Comparison of ENCODE assay signal across 11 cellular contexts in genomic region chr1:9590201-9590600, GRCh38. TPM values are rescaled to one million over a fixed set of nuclear protein-coding genes. Genes with fewer than 3 reads are reported as not detected.
DNase-seq lines count a peak whose midpoint lies in the region; ATAC-seq and TF ChIP-seq lines count a peak whose summit lies in the region.
"Had no signal": no experiment of that assay in that cellular context is flagged by ENCODE, and none has a peak within 500 bp of the region (broad histone marks: within the 10 kb centered on the region; RNA-seq: fewer than 3 reads in every experiment).

No MANE protein-coding gene starts in this region.

- peaks cover 37% of the 10 kb centered on the region for H3K4me1 ChIP-seq in BE2C
- no peaks in the 10 kb centered on the region for H3K4me1 ChIP-seq in GM23248 (ENCODE audit: insufficient read depth)

- H3K27me3 Mint-ChIP-seq in activated CD8-positive, alpha-beta T cell treated with anti-CD3 and anti-CD28 coated beads, Interleukin-2, amount 10 ng/mL, durations not matched to agents 7 days and 5 days (ENCODE audit: low read depth), result no peaks in the 10 kb centered on the region
- H3K27me3 Mint-ChIP-seq in memory B cell, result no peaks in the 10 kb centered on the region

- no peak overlapping the region; the same call in 1 of the 2 replicates for H3K9ac ChIP-seq in GM23248

- no peaks in the 10 kb centered on the region for H4K20me1 ChIP-seq in GM23248 (ENCODE audit: insufficient read depth)

- no peak for ATAC-seq in activated CD8-positive, alpha-beta T cell treated with anti-CD3 and anti-CD28 coated beads, Interleukin-2, amount 10 ng/mL, durations not matched to agents 7 days and 5 days
- no peak for ATAC-seq in memory B cell (ENCODE audit: low read depth)
- ATAC-seq in GM18502 (IDR thresholded peaks at IDR 0.05; ENCODE audit: poor library complexity, unreplicated experiment), result no peak
- ATAC-seq in HG02623 (IDR thresholded peaks at IDR 0.05; ENCODE audit: unreplicated experiment), result no peak
- no peak for ATAC-seq in HG03280 (IDR thresholded peaks at IDR 0.05; ENCODE audit: unreplicated experiment)
- ATAC-seq: right cardiac atrium had no signal

- H3K9me3 ChIP-seq in BE2C (no peaks in the 10 kb centered on the region), GM23248 (ENCODE audit: low read depth) (no peaks in the 10 kb centered on the region)
- H3K9me3 ChIP-seq: thyroid gland had no signal

- POLR2A ChIA-PET in activated CD8-positive, alpha-beta T cell treated with anti-CD3 and anti-CD28 coated beads, Interleukin-2, amount 10 ng/mL, durations not matched to agents 7 days and 5 days (lab: Charles Lee), result interaction anchor here (0.6 to 1.4 kb wide), 4 partner anchors 9 to 353 kb away, joined by 3 to 5 read pairs (median 4); partner anchors contain the start of genes LZIC and NMNAT1

- H3K27ac ChIP-seq in GM23248, result no peak overlapping the region

- peaks cover 8% of the 10 kb centered on the region for H3K36me3 Mint-ChIP-seq in activated CD8-positive, alpha-beta T cell treated with anti-CD3 and anti-CD28 coated beads, Interleukin-2, amount 10 ng/mL, durations not matched to agents 7 days and 5 days (ENCODE audit: low read depth)
- no peaks in the 10 kb centered on the region for H3K36me3 Mint-ChIP-seq in memory B cell

- no peaks in the 10 kb centered on the region for H3K9me2 ChIP-seq in GM23248 (ENCODE audit: insufficient read depth)

- CTCF ChIA-PET in activated CD8-positive, alpha-beta T cell treated with anti-CD3 and anti-CD28 coated beads, Interleukin-2, amount 10 ng/mL, durations not matched to agents 7 days and 5 days (lab: Charles Lee), result interaction anchor here (0.6 to 2.1 kb wide), 9 partner anchors 13 to 322 kb away, joined by 3 to 13 read pairs (median 3); no protein-coding TSS in a partner anchor

- H3K4me2 ChIP-seq in GM23248 (ENCODE audit: unreplicated experiment), result peak overlapping the region; percentile 87

- no peak for TF ChIP-seq CTCF in BE2C (IDR thresholded peaks at IDR 0.05; ENCODE audit: low read depth, low read length)

- H2AFZ ChIP-seq in GM23248, result no peak overlapping the region

- H3K4me3 ChIP-seq in BE2C (ENCODE audit: low read depth, low read length) (peak overlapping the region; percentile 67), GM23248 (peak overlapping the region; percentile 76)

- DNase-seq in BE2C, result no peak
- DNase-seq in GM23248, result no peak
- no peak for DNase-seq in activated CD8-positive, alpha-beta T cell treated with anti-CD3 and anti-CD28 coated beads, Interleukin-2, amount 10 ng/mL, durations not matched to agents 7 days and 5 days
- DNase-seq in memory B cell (ENCODE audit: low spot score in 2 of 2), result no peak
- DNase-seq in NCI-H2171 treated with DMSO at 0.1 percent for 48 hours (lab: John Stamatoyannopoulos, UW), result no peak
- DNase-seq: NCI-H2171 had no signal

- H3K4me3 Mint-ChIP-seq in activated CD8-positive, alpha-beta T cell treated with anti-CD3 and anti-CD28 coated beads, Interleukin-2, amount 10 ng/mL, durations not matched to agents 7 days and 5 days, result peak overlapping the region; percentile 84
- H3K4me3 Mint-ChIP-seq in memory B cell, result peak overlapping the region; percentile 82

- H3F3A ChIP-seq in GM23248 (ENCODE audit: insufficient read depth), result no peaks in the 10 kb centered on the region

- in situ Hi-C loops in GM23248 (cut with MboI), result no loop called here

- H3K36me3 ChIP-seq in BE2C, result peaks cover 3% of the 10 kb centered on the region; the same call in 1 of the 2 replicates
- H3K36me3 ChIP-seq in GM23248 (ENCODE audit: low read depth), result no peaks in the 10 kb centered on the region
- H3K36me3 ChIP-seq: thyroid gland had no signal

- peaks cover 35% of the 10 kb centered on the region for H3K4me1 Mint-ChIP-seq in activated CD8-positive, alpha-beta T cell treated with anti-CD3 and anti-CD28 coated beads, Interleukin-2, amount 10 ng/mL, durations not matched to agents 7 days and 5 days (ENCODE audit: low read depth)
- H3K4me1 Mint-ChIP-seq in memory B cell, result peaks cover 19% of the 10 kb centered on the region

- 96 to 97% methylated on average over 7 of the region's 7 CpGs for WGBS in GM23248 (ENCODE audit: low coverage in 1 of 2, low lambda C conversion rate in 2 of 2, missing lambda C conversion rate in 2 of 2), 2 experiments

- H3K9me3 Mint-ChIP-seq in activated CD8-positive, alpha-beta T cell treated with anti-CD3 and anti-CD28 coated beads, Interleukin-2, amount 10 ng/mL, durations not matched to agents 7 days and 5 days (ENCODE audit: insufficient read depth), result no peaks in the 10 kb centered on the region
- H3K9me3 Mint-ChIP-seq in memory B cell, result no peaks in the 10 kb centered on the region

- no peaks in the 10 kb centered on the region for H3K27me3 ChIP-seq in BE2C
- H3K27me3 ChIP-seq in GM23248 (replicated peaks; ENCODE audit: insufficient read depth), result no peaks in the 10 kb centered on the region
- H3K27me3 ChIP-seq: thyroid gland had no signal

- peak overlapping the region; percentile 80 for H3K27ac Mint-ChIP-seq in activated CD8-positive, alpha-beta T cell treated with anti-CD3 and anti-CD28 coated beads, Interleukin-2, amount 10 ng/mL, durations not matched to agents 7 days and 5 days
- H3K27ac Mint-ChIP-seq in memory B cell, result no peak overlapping the region

- peaks cover 30% of the 10 kb centered on the region for H3K79me2 ChIP-seq in GM23248 (ENCODE audit: insufficient read depth)

RNA-seq across cellular contexts. Expression of gene TMEM201, which starts 1.5 kb away (rescaled TPM):
- 86.2 TPM for polyA plus RNA-seq in BE2C (2012; ENCODE audit: insufficient read depth, insufficient read length, low read depth)
- total RNA-seq in GM23248 (2014; rRNA removed; shearing (Covaris generic)), result 4.7 and 5.7 TPM in 2 replicates
- 6.7 and 7.2 TPM in 2 replicates for polyA plus RNA-seq in GM23248 (2016; fragmentation: Nextera tagmentation; extraction: Ambion mirVana)
- 10 to 100 TPM; 21.1 to 23.2 TPM for total RNA-seq in activated CD8-positive, alpha-beta T cell treated with anti-CD3 and anti-CD28 coated beads, Interleukin-2, amount 10 ng/mL, durations not matched to agents 7 days and 5 days

RNA-seq across cellular contexts. Expression of gene SLC25A33, which starts 50.9 kb away (rescaled TPM):
- polyA plus RNA-seq in BE2C (2012; ENCODE audit: insufficient read depth, insufficient read length, low read depth), result 10.7 TPM
- total RNA-seq in GM23248 (2014; rRNA removed; shearing (Covaris generic)), result 4.2 and 4.6 TPM in 2 replicates
- 5.8 and 6.4 TPM in 2 replicates for polyA plus RNA-seq in GM23248 (2016; fragmentation: Nextera tagmentation; extraction: Ambion mirVana)
- total RNA-seq in activated CD8-positive, alpha-beta T cell treated with anti-CD3 and anti-CD28 coated beads, Interleukin-2, amount 10 ng/mL, durations not matched to agents 7 days and 5 days, result 1 to 10 TPM; 4.1 to 4.4 TPM
